ENCODE assay signal across 29 cellular contexts in genomic region chr15:71302861-71303410, GRCh38.
DNase-seq lines count a peak whose midpoint lies in the region; ATAC-seq, FAIRE-seq and TF ChIP-seq lines count a peak whose summit lies in the region.
"Had no signal": no experiment of that assay in that cellular context is flagged by ENCODE, and none has a peak within 500 bp of the region (broad histone marks: within the 10 kb centered on the region; RNA-seq: fewer than 3 reads in every experiment).

No MANE protein-coding gene starts in this region.

- H3K9ac ChIP-seq in fibroblast of lung (ENCODE audit: insufficient read depth, low read length), result no peak overlapping the region
- H3K9ac ChIP-seq: BLaER1 had no signal

- H3K9me3 ChIP-seq in A549 (no peaks in the 10 kb centered on the region), fibroblast of lung (ENCODE audit: control insufficient read depth, insufficient read depth, low read depth, low read length) (no peaks in the 10 kb centered on the region)
- H3K9me3 ChIP-seq: BLaER1, upper lobe of right lung had no signal

- no peak overlapping the region for H3K4me3 ChIP-seq in A549
- H3K4me3 ChIP-seq in fibroblast of lung (replicated peaks in 1 of 4; ENCODE audit: control extremely low read depth in 1 of 4, insufficient read depth in 1 of 4, low read depth in 3 of 4, low read length in 4 of 4), result no peak overlapping the region
- H3K4me3 ChIP-seq: BLaER1, hepatocyte, upper lobe of right lung had no signal

- no peaks in the 10 kb centered on the region for H3K27me3 Mint-ChIP-seq in osteocyte (ENCODE audit: unreplicated experiment)
- H3K27me3 Mint-ChIP-seq in activated CD4-positive, alpha-beta T cell treated with anti-CD3 and anti-CD28 coated beads, Interleukin-2, amount 10 ng/mL, durations not matched to agents 24 days and 14 days, result peaks cover 7% of the 10 kb centered on the region
- H3K27me3 Mint-ChIP-seq: activated naive CD4-positive, alpha-beta T cell treated with anti-CD3 and anti-CD28 coated beads, Interleukin-2, amount 10 ng/mL, durations not matched to agents 7 days and 5 days had no signal

- no peaks in the 10 kb centered on the region for H3K79me2 ChIP-seq in fibroblast of lung (ENCODE audit: control insufficient read depth, insufficient read depth, low read length)
- H3K79me2 ChIP-seq: hepatocyte had no signal

- H3K27ac ChIP-seq in A549, result peak overlapping the region; percentile 5 to 61; a peak in 3 of 6 replicates
- H3K27ac ChIP-seq in fibroblast of lung (ENCODE audit: insufficient read depth, low read length), result no peak overlapping the region
- H3K27ac ChIP-seq: BLaER1, hepatocyte, upper lobe of right lung had no signal

- no peaks in the 10 kb centered on the region for H3K9me3 Mint-ChIP-seq in osteocyte (ENCODE audit: unreplicated experiment)
- no peaks in the 10 kb centered on the region for H3K9me3 Mint-ChIP-seq in activated CD4-positive, alpha-beta T cell treated with anti-CD3 and anti-CD28 coated beads, Interleukin-2, amount 10 ng/mL, durations not matched to agents 24 days and 14 days
- H3K9me3 Mint-ChIP-seq: activated naive CD4-positive, alpha-beta T cell treated with anti-CD3 and anti-CD28 coated beads, Interleukin-2, amount 10 ng/mL, durations not matched to agents 7 days and 5 days; activated T-helper 1 cell treated with anti-CD3 and anti-CD28 coated beads, Interleukin-12 subunit alpha, Interleukin-12 subunit beta, Interleukin-2, Interleukin-4 antibody, amounts not matched to agents 30 ng/mL and 10 ng/mL and 1 ng/mL, durations not matched to agents 14 hours and 24 hours and 36 hours; central memory CD8-positive, alpha-beta T cell; natural killer cell had no signal

- no peak overlapping the region for H2AFZ ChIP-seq in fibroblast of lung (ENCODE audit: low read length)
- H2AFZ ChIP-seq: hepatocyte had no signal

- no peak overlapping the region for H3K4me3 Mint-ChIP-seq in osteocyte (ENCODE audit: unreplicated experiment)
- no peak overlapping the region for H3K4me3 Mint-ChIP-seq in activated CD4-positive, alpha-beta T cell treated with anti-CD3 and anti-CD28 coated beads, Interleukin-2, amount 10 ng/mL, durations not matched to agents 24 days and 14 days
- H3K4me3 Mint-ChIP-seq: activated naive CD4-positive, alpha-beta T cell treated with anti-CD3 and anti-CD28 coated beads, Interleukin-2, amount 10 ng/mL, durations not matched to agents 7 days and 5 days; activated T-helper 1 cell treated with anti-CD3 and anti-CD28 coated beads, Interleukin-12 subunit alpha, Interleukin-12 subunit beta, Interleukin-2, Interleukin-4 antibody, amounts not matched to agents 30 ng/mL and 10 ng/mL and 1 ng/mL, durations not matched to agents 14 hours and 24 hours and 36 hours; central memory CD8-positive, alpha-beta T cell; H9; natural killer cell; WTC11 had no signal

- WGBS in A549 (ENCODE audit: missing lambda C conversion rate), result 99% methylated on average over 6 of the region's 6 CpGs

- no peak for TF ChIP-seq POLR2A in A549 (IDR thresholded peaks at IDR 0.05; ENCODE audit: low read length)

- CTCF ChIA-PET in A549 (lab: Yijun Ruan, JAX), result interaction anchor here (0.8 to 2.1 kb wide), 5 partner anchors 15 to 498 kb away, joined by 3 to 7 read pairs (median 4); no protein-coding TSS in a partner anchor

- H3K36me3 Mint-ChIP-seq in osteocyte (ENCODE audit: unreplicated experiment), result no peaks in the 10 kb centered on the region
- H3K36me3 Mint-ChIP-seq in activated CD4-positive, alpha-beta T cell treated with anti-CD3 and anti-CD28 coated beads, Interleukin-2, amount 10 ng/mL, durations not matched to agents 24 days and 14 days (ENCODE audit: low read depth), result no peaks in the 10 kb centered on the region
- H3K36me3 Mint-ChIP-seq: activated naive CD4-positive, alpha-beta T cell treated with anti-CD3 and anti-CD28 coated beads, Interleukin-2, amount 10 ng/mL, durations not matched to agents 7 days and 5 days; natural killer cell had no signal

- no peak for FAIRE-seq in A549 (lab: Jason Lieb, UNC)
- FAIRE-seq: A204.1, HepG2 had no signal

- POLR2A ChIA-PET in A549 (lab: Yijun Ruan, JAX), result no interaction called here

- TF ChIP-seq RAD21 in A549 (conservative IDR thresholded peaks at IDR 0.05 in 1 of 2, IDR thresholded peaks at IDR 0.05 in 1 of 2), result no peak

- peak; percentile 15 to 23; a peak in 2 of 6 replicates for ATAC-seq in A549
- ATAC-seq in SK-N-SH treated with all-trans-retinoic acid at 6 μM for 48 hours, result peak; percentile 22; the same call in 2 of the 3 replicates
- ATAC-seq: HepG2; left lobe of liver; natural killer cell; stimulated activated naive CD8-positive, alpha-beta T cell treated with anti-CD3 and anti-CD28 coated beads, Interleukin-15, Interleukin-2, amounts not matched to agents 100 U/mL and 50 U/mL, for 24 hours; upper lobe of right lung; WTC11 had no signal

- intact Hi-C loops in activated CD4-positive, alpha-beta T cell treated with anti-CD3 and anti-CD28 coated beads, Interleukin-2, amount 10 ng/mL, durations not matched to agents 24 days and 14 days (cut with micrococcal nuclease), result no loop called here

- peaks cover 17% of the 10 kb centered on the region for H3K4me1 Mint-ChIP-seq in osteocyte (ENCODE audit: unreplicated experiment)
- no peaks in the 10 kb centered on the region for H3K4me1 Mint-ChIP-seq in activated CD4-positive, alpha-beta T cell treated with anti-CD3 and anti-CD28 coated beads, Interleukin-2, amount 10 ng/mL, durations not matched to agents 24 days and 14 days
- H3K4me1 Mint-ChIP-seq: activated naive CD4-positive, alpha-beta T cell treated with anti-CD3 and anti-CD28 coated beads, Interleukin-2, amount 10 ng/mL, durations not matched to agents 7 days and 5 days; central memory CD8-positive, alpha-beta T cell; natural killer cell; WTC11 had no signal

- no peak for TF ChIP-seq CTCF in A549 (IDR thresholded peaks at IDR 0.05)
- no peak for TF ChIP-seq CTCF in fibroblast of lung (conservative IDR thresholded peaks at IDR 0.05 in 1 of 2, IDR thresholded peaks at IDR 0.05 in 1 of 2; ENCODE audit: low read depth in 1 of 2, low read length in 2 of 2)
- no peak for TF ChIP-seq CTCF in osteocyte (IDR thresholded peaks at IDR 0.05)

- H3K27ac Mint-ChIP-seq in osteocyte (ENCODE audit: unreplicated experiment), result peak overlapping the region; percentile 46
- H3K27ac Mint-ChIP-seq in activated CD4-positive, alpha-beta T cell treated with anti-CD3 and anti-CD28 coated beads, Interleukin-2, amount 10 ng/mL, durations not matched to agents 24 days and 14 days, result no peak overlapping the region
- H3K27ac Mint-ChIP-seq: activated naive CD4-positive, alpha-beta T cell treated with anti-CD3 and anti-CD28 coated beads, Interleukin-2, amount 10 ng/mL, durations not matched to agents 7 days and 5 days; activated T-helper 1 cell treated with anti-CD3 and anti-CD28 coated beads, Interleukin-12 subunit alpha, Interleukin-12 subunit beta, Interleukin-2, Interleukin-4 antibody, amounts not matched to agents 30 ng/mL and 10 ng/mL and 1 ng/mL, durations not matched to agents 14 hours and 24 hours and 36 hours; natural killer cell; WTC11 had no signal

- peaks cover 36% of the 10 kb centered on the region for H3K4me1 ChIP-seq in A549
- H3K4me1 ChIP-seq in fibroblast of lung (ENCODE audit: control insufficient read depth, extremely low read depth, insufficient read depth, low read length), result peaks cover 10% of the 10 kb centered on the region
- H3K4me1 ChIP-seq: BLaER1, upper lobe of right lung had no signal

- DNase-seq in A549 (ENCODE audit: low read depth in 1 of 2, low spot score in 1 of 2) (no peak), fibroblast of lung (ENCODE audit: low read depth in 2 of 2) (peak; percentile 50 to 61), osteocyte (ENCODE audit: extremely low spot score, unreplicated experiment) (no peak), occipital lobe (lab: John Stamatoyannopoulos, UW) (no peak), NCI-H2081 (lab: John Stamatoyannopoulos, UW) (no peak)
- DNase-seq in stimulated activated naive CD4-positive, alpha-beta T cell treated with Interleukin-2 at 50 U/mL for 16 hours (lab: John Stamatoyannopoulos, UW), result no peak
- no peak for DNase-seq in activated CD4-positive, alpha-beta T cell treated with anti-CD3 and anti-CD28 coated beads, Interleukin-2, amount 10 ng/mL, durations not matched to agents 24 days and 14 days
- DNase-seq: activated CD4-positive, alpha-beta T cell treated with anti-CD3 and anti-CD28 coated beads, Interleukin-2, amount 50 U/mL, for 4 hours; activated naive CD4-positive, alpha-beta T cell treated with anti-CD3 and anti-CD28 coated beads, Interleukin-2, amount 10 ng/mL, durations not matched to agents 7 days and 5 days; amygdala; DMS79; H9; midbrain; natural killer cell; NCI-H1105 treated with DMSO at 0.1 percent for 48 hours; NCI-H2081 treated with DMSO at 0.1 percent for 48 hours; posterior cingulate gyrus; stimulated activated naive CD8-positive, alpha-beta T cell treated with anti-CD3 and anti-CD28 coated beads, Interleukin-15, Interleukin-2, amounts not matched to agents 100 U/mL and 50 U/mL, for 24 hours; T-helper 9 cell; upper lobe of right lung had no signal

- H3K4me2 ChIP-seq in A549 (no peak overlapping the region), fibroblast of lung (ENCODE audit: extremely low read depth, insufficient read depth, low read length) (peak overlapping the region; percentile 0)
- H3K4me2 ChIP-seq: BLaER1, hepatocyte had no signal

- no peak for TF ChIP-seq EP300 in A549 (IDR thresholded peaks at IDR 0.05)

- H4K20me1 ChIP-seq in fibroblast of lung (ENCODE audit: control insufficient read depth, extremely low read depth, insufficient read depth, low read length), result no peaks in the 10 kb centered on the region
- H4K20me1 ChIP-seq: BLaER1 had no signal

- no peaks in the 10 kb centered on the region for H3K27me3 ChIP-seq in fibroblast of lung (ENCODE audit: control insufficient read depth, insufficient read depth, low read length)
- H3K27me3 ChIP-seq: BLaER1, hepatocyte, upper lobe of right lung had no signal

- H3K36me3 ChIP-seq in fibroblast of lung (ENCODE audit: control insufficient read depth, insufficient read depth, low read length), result no peaks in the 10 kb centered on the region
- H3K36me3 ChIP-seq: BLaER1, upper lobe of right lung had no signal

TF ChIP-seq in A549, 52 proteins besides CTCF, POLR2A, EP300 and RAD21 (continues in another document):
- TF ChIP-seq MAFK (IDR thresholded peaks at IDR 0.05; ENCODE audit: partially characterized antibody) (no peak), CBX8 (IDR thresholded peaks at IDR 0.05) (no peak), FOXS1 (CRISPR knock-in tag; IDR thresholded peaks at IDR 0.05) (no peak), HEYL (CRISPR knock-in tag; IDR thresholded peaks at IDR 0.05) (no peak), HDAC2 (IDR thresholded peaks at IDR 0.05) (no peak), POLR2AphosphoS2 (conservative IDR thresholded peaks at IDR 0.05; ENCODE audit: low read length) (no peak), JUNB (IDR thresholded peaks at IDR 0.05) (no peak)

TF ChIP-seq in SK-N-SH treated with all-trans-retinoic acid at 6 μM for 48 hours, 23 proteins besides CTCF, POLR2A, EP300 and RAD21 (continues in another document):
- TF ChIP-seq ESRRG (CRISPR knock-in tag; IDR thresholded peaks at IDR 0.05), result no peak

Comparison
In these comparisons a context has a peak if more than half of its experiments do, and no peak if none do; other contexts are left out.
1. DNase-seq: peak in fibroblast of lung (2 of 2); none in A549 (0 of 2), osteocyte (single experiment), stimulated activated naive CD4-positive, alpha-beta T cell treated with Interleukin-2 at 50 U/mL for 16 hours (single experiment), occipital lobe (single experiment), NCI-H2081 (0 of 2) and activated CD4-positive, alpha-beta T cell treated with anti-CD3 and anti-CD28 coated beads, Interleukin-2, amount 10 ng/mL, durations not matched to agents 24 days and 14 days (single experiment).